In genomic region chr10:117126034-117126433, GRCh38 we compare ENCODE assay signal across 2 cellular contexts.
TF ChIP-seq lines count a peak whose summit lies in the region.

No MANE protein-coding gene starts in this region.

TF ChIP-seq in HepG2, 621 proteins besides CTCF, POLR2A, EP300 and RAD21:
- TF ChIP-seq NFYC (CRISPR knock-in tag; IDR thresholded peaks at IDR 0.05) (no peak), GABPB1 (CRISPR knock-in tag; IDR thresholded peaks at IDR 0.05) (peak; percentile 29; the same call in 1 of the 2 replicates)

TF ChIP-seq in WTC11, 78 proteins besides CTCF, POLR2A, EP300 and RAD21:
- TF ChIP-seq E2F1 (CRISPR knock-in tag; IDR thresholded peaks at IDR 0.05): no peak
- no peak for TF ChIP-seq ARID4B (CRISPR knock-in tag; IDR thresholded peaks at IDR 0.05; ENCODE audit: borderline replicate concordance)
- no peak for TF ChIP-seq IRF1 (CRISPR knock-in tag; IDR thresholded peaks at IDR 0.05)
- no peak for TF ChIP-seq ZNF532 (CRISPR knock-in tag; IDR thresholded peaks at IDR 0.05; ENCODE audit: borderline replicate concordance)
- no peak for TF ChIP-seq ZNF512 (CRISPR knock-in tag; IDR thresholded peaks at IDR 0.05; ENCODE audit: borderline replicate concordance)
- no peak for TF ChIP-seq HMGA2 (CRISPR knock-in tag; IDR thresholded peaks at IDR 0.05)
- TF ChIP-seq E2F5 (CRISPR knock-in tag; IDR thresholded peaks at IDR 0.05): no peak
- no peak for TF ChIP-seq NR2C2 (CRISPR knock-in tag; IDR thresholded peaks at IDR 0.05)
- no peak for TF ChIP-seq RORB (CRISPR knock-in tag; IDR thresholded peaks at IDR 0.05)
- TF ChIP-seq OVOL2 (CRISPR knock-in tag; IDR thresholded peaks at IDR 0.05; ENCODE audit: borderline replicate concordance): no peak
- TF ChIP-seq ESRRA (CRISPR knock-in tag; IDR thresholded peaks at IDR 0.05; ENCODE audit: borderline replicate concordance): no peak
- no peak for TF ChIP-seq ZNF138 (CRISPR knock-in tag; conservative IDR thresholded peaks at IDR 0.05)
- no peak for TF ChIP-seq ZMAT4 (CRISPR knock-in tag; IDR thresholded peaks at IDR 0.05)
- no peak for TF ChIP-seq PRRX2 (CRISPR knock-in tag; IDR thresholded peaks at IDR 0.05)
- no peak for TF ChIP-seq AFF4 (CRISPR knock-in tag; IDR thresholded peaks at IDR 0.05; ENCODE audit: borderline replicate concordance)
- TF ChIP-seq SOX15 (CRISPR knock-in tag; IDR thresholded peaks at IDR 0.05): no peak
